15 cellular contexts compared by ENCODE assay signal in the genomic region with DNA sequence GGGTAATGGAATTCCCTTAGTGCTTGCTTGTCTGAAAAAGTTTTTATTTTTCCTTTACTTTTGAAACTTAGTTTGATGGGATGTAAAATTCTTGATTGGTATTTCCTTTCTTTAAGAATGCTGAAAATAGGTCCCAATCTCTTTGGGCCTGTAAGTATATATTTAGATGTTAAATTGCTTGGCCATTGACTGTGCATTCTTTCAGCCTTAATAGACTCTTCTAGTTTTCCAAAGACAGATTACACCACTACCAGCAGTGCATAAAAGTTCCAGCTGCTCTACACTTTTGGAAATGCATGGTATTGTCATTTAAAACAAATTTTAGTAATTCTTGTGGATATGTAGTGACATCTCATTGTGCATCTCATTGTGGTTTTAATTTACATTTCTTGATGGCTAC.
DNase-seq lines count a peak whose midpoint lies in the region; ATAC-seq and TF ChIP-seq lines count a peak whose summit lies in the region.
"Had no signal": no experiment of that assay in that cellular context is flagged by ENCODE, and none has a peak within 500 bp of the region (broad histone marks: within the 10 kb centered on the region; RNA-seq: fewer than 3 reads in every experiment).

No MANE protein-coding gene starts in this region.

- H3K36me3 Mint-ChIP-seq in MCF 10A (ENCODE audit: insufficient read depth, unreplicated experiment) = no peaks in the 10 kb centered on the region
- H3K36me3 Mint-ChIP-seq: CD14-positive monocyte had no signal

- H3K27me3 Mint-ChIP-seq in MCF 10A (ENCODE audit: insufficient read depth, unreplicated experiment) = no peaks in the 10 kb centered on the region

- DNase-seq in AG10803 (ENCODE audit: low read depth) (peak; percentile 92), HCEC 1CT (peak; percentile 35), astrocyte of the spinal cord (ENCODE audit: low read depth, low spot score) (peak; percentile 12), fibroblast of villous mesenchyme (ENCODE audit: low read depth) (peak; percentile 16), MCF 10A (ENCODE audit: unreplicated experiment) (no peak)
- DNase-seq: COR-L47, NCI-H1105 treated with DMSO at 0.1 percent for 48 hours, NCI-H187 treated with DMSO at 0.1 percent for 48 hours, NCI-H2171 treated with DMSO at 0.1 percent for 48 hours, NCI-H82, SHP77 treated with DMSO at 0.1 percent for 48 hours had no signal

- intact Hi-C loops in MCF 10A (cut with micrococcal nuclease) = no loop called here

- H3K4me1 Mint-ChIP-seq in MCF 10A (ENCODE audit: insufficient read depth, unreplicated experiment) = no peaks in the 10 kb centered on the region
- H3K4me1 Mint-ChIP-seq: CD14-positive monocyte had no signal

- CTCF ChIA-PET in MCF 10A (lab: Yijun Ruan, JAX) = interaction anchor here (1.0 kb wide), 1 partner anchor 22 kb away, joined by 4 read pairs; no protein-coding TSS in a partner anchor

- H3K4me3 ChIP-seq in AG10803 (ENCODE audit: low read length) = no peak overlapping the region
- H3K4me3 ChIP-seq in astrocyte of the spinal cord (ENCODE audit: low read depth, low read length) = no peak overlapping the region
- no peak overlapping the region for H3K4me3 ChIP-seq in fibroblast of villous mesenchyme (ENCODE audit: low read depth, low read length)

- ATAC-seq in HG03439 (IDR thresholded peaks at IDR 0.05; ENCODE audit: unreplicated experiment) (no peak), HG03565 (IDR thresholded peaks at IDR 0.05; ENCODE audit: unreplicated experiment) (no peak), GM19324 (IDR thresholded peaks at IDR 0.05; ENCODE audit: low FRiP score, unreplicated experiment) (no peak)

- H3K9me3 Mint-ChIP-seq in MCF 10A (ENCODE audit: unreplicated experiment) = peaks cover 7% of the 10 kb centered on the region

- no peak overlapping the region for H3K4me3 Mint-ChIP-seq in MCF 10A (ENCODE audit: unreplicated experiment)
- H3K4me3 Mint-ChIP-seq: CD14-positive monocyte had no signal

- POLR2A ChIA-PET in MCF 10A (lab: Yijun Ruan, JAX) = no interaction called here

- BruUV-seq in MCF 10A (replicated peaks; lab: Mats Ljungman, UMichigan) = no TSS peak

- no peak overlapping the region for H3K27ac Mint-ChIP-seq in MCF 10A (ENCODE audit: low read depth, unreplicated experiment)
- H3K27ac Mint-ChIP-seq: CD14-positive monocyte had no signal

- in situ Hi-C loops in astrocyte of the spinal cord (cut with HindIII; ENCODE audit: low sequenced_read_pairs) = no loop called here

- TF ChIP-seq CTCF in AG10803 (conservative IDR thresholded peaks at IDR 0.05; ENCODE audit: low read length) (no peak), astrocyte of the spinal cord (IDR thresholded peaks at IDR 0.05; ENCODE audit: low read depth, low read length) (no peak), fibroblast of villous mesenchyme (IDR thresholded peaks at IDR 0.05; ENCODE audit: insufficient read depth, low read depth, low read length) (no peak), MCF 10A (IDR thresholded peaks at IDR 0.05; ENCODE audit: unreplicated experiment) (no peak)
